ENCODE assay signal across 1 cellular context in the genomic region with DNA sequence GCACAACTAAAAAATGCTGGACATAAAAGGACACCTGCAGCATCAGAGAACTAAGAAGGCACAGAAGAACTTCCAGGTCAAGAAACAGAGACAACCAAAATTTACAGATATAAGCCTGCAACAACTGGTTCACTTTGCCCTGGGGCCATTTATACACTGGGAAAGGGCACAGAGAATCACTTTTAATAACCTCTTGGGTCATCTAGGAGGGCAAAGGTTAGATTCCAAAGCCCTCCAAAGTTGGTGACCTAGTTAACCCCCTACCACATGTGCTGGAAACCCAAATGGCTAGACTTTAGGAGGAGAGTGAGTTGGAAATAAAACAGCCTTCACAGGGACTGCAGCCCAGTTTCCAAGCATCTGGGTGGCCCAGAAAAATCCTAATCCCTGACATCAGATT.
TF ChIP-seq lines count a peak whose summit lies in the region.

No MANE protein-coding gene starts in this region.

TF ChIP-seq in HepG2, 621 proteins besides CTCF, POLR2A, EP300 and RAD21 (continued from another document):
- TF ChIP-seq, protein P1, sequence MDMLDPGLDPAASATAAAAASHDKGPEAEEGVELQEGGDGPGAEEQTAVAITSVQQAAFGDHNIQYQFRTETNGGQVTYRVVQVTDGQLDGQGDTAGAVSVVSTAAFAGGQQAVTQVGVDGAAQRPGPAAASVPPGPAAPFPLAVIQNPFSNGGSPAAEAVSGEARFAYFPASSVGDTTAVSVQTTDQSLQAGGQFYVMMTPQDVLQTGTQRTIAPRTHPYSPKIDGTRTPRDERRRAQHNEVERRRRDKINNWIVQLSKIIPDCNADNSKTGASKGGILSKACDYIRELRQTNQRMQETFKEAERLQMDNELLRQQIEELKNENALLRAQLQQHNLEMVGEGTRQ (IDR thresholded peaks at IDR 0.05; ENCODE audit: low read depth, low read length) = no peak
- TF ChIP-seq, protein P1 (CRISPR knock-in tag; IDR thresholded peaks at IDR 0.05; ENCODE audit: borderline replicate concordance) = no peak
- TF ChIP-seq IKZF4 (CRISPR knock-in tag; IDR thresholded peaks at IDR 0.05; ENCODE audit: borderline replicate concordance, low read depth, not compliant biosample characterization) (no peak), NR2F6 (IDR thresholded peaks at IDR 0.05) (peak; percentile 37; the same call in 1 of the 2 replicates), NR2F6 (CRISPR knock-in tag; IDR thresholded peaks at IDR 0.05) (no peak)
